Comparison of ENCODE assay signal across 15 cellular contexts in genomic region chr2:121334581-121335293, GRCh38. TPM values are rescaled to one million over a fixed set of nuclear protein-coding genes. Genes with fewer than 3 reads are reported as not detected.
A peak's percentile ranks its signal among the peaks of the same experiment; 100 is the strongest.
DNase-seq lines count a peak whose midpoint lies in the region; ATAC-seq, FAIRE-seq and TF ChIP-seq lines count a peak whose summit lies in the region.
"Had no signal": no experiment of that assay in that cellular context is flagged by ENCODE, and none has a peak within 500 bp of the region (broad histone marks: within the 10 kb centered on the region; RNA-seq: fewer than 3 reads in every experiment).

No MANE protein-coding gene starts in this region.

- dilution Hi-C loops in mammary epithelial cell (cut with HindIII; ENCODE audit: low sequenced_read_pairs): no loop called here

- intact Hi-C loops in pancreas (cut with DNase I): no loop called here
- intact Hi-C loops in upper lobe of right lung (cut with DNase I): no loop called here
- intact Hi-C loops in mammary epithelial cell (cut with micrococcal nuclease): no loop called here

- CTCF ChIA-PET in mammary epithelial cell (lab: Charles Lee; ENCODE audit: low non-redundant PET): no interaction called here

- H3K4me1 ChIP-seq in pancreas: peaks cover 0 to 4% (median 0%) of the 10 kb centered on the region in 3 donors
- peaks cover 11% of the 10 kb centered on the region for H3K4me1 ChIP-seq in upper lobe of right lung
- no peaks in the 10 kb centered on the region for H3K4me1 ChIP-seq in mammary epithelial cell (ENCODE audit: insufficient read depth, low read length)

- 50 to 62% methylated on average over 14 of the region's 14 CpGs for WGBS in pancreas, 2 donors
- 96% methylated on average over 10 of the region's 14 CpGs for WGBS in mammary epithelial cell (ENCODE audit: low coverage, missing lambda C conversion rate)

- H3K4me2 ChIP-seq in mammary epithelial cell (ENCODE audit: insufficient read depth, low read depth, low read length): no peak overlapping the region

- DNase-seq in coronary artery (ENCODE audit: low spot score) (peak; percentile 64), pancreas (peak in 2 of 6 donors; percentile 32 to 48), upper lobe of right lung (no peak), mammary epithelial cell (no peak), foreskin fibroblast (no peak)
- DNase-seq: activated T-cell treated with anti-CD3 and anti-CD28 coated beads, Interleukin-2, amount 50 U/mL, for 4 hours; CD8-positive, alpha-beta T cell; GOT3; midbrain; NCI-H526 treated with DMSO at 0.1 percent for 48 hours; SIG-M5 had no signal

- no peaks in the 10 kb centered on the region for H3K79me2 ChIP-seq in mammary epithelial cell (ENCODE audit: insufficient read depth, low read length)

- no TSS peak for BruUV-seq in mammary epithelial cell (replicated peaks; lab: Mats Ljungman, UMichigan)

- in situ Hi-C loops in mammary epithelial cell (cut with MboI; ENCODE audit: low sequenced_read_pairs in 2 of 2): loop anchor here in 1 of 2 donors (25.0 kb wide), 1 partner anchor 622 kb away; no protein-coding TSS in a partner anchor

- no peak overlapping the region for H3K4me3 ChIP-seq in coronary artery
- no peak overlapping the region for H3K4me3 ChIP-seq in pancreas
- H3K4me3 ChIP-seq in upper lobe of right lung: no peak overlapping the region
- no peak overlapping the region for H3K4me3 ChIP-seq in mammary epithelial cell (replicated peaks in 1 of 3; ENCODE audit: insufficient read depth in 1 of 3, low read depth in 2 of 3, low read length in 3 of 3)
- H3K4me3 ChIP-seq in foreskin fibroblast (ENCODE audit: low read depth in 1 of 2, low read length in 2 of 2): no peak overlapping the region

- H3K27ac ChIP-seq in coronary artery: no peak overlapping the region
- peak overlapping the region in 1 of 4 donors; percentile 29 for H3K27ac ChIP-seq in pancreas
- H3K27ac ChIP-seq in upper lobe of right lung: no peak overlapping the region
- no peak overlapping the region for H3K27ac ChIP-seq in mammary epithelial cell (ENCODE audit: insufficient read depth, low read depth, low read length)
- H3K27ac ChIP-seq: VCaP had no signal

- peak; percentile 9 for ATAC-seq in GM19351 (IDR thresholded peaks at IDR 0.05; ENCODE audit: unreplicated experiment)
- ATAC-seq in HG02623 (IDR thresholded peaks at IDR 0.05; ENCODE audit: unreplicated experiment): peak; percentile 8
- ATAC-seq in pancreas: peak; percentile 28 to 58 (median 48)
- ATAC-seq in upper lobe of right lung: no peak
- ATAC-seq: activated T-cell treated with anti-CD3 and anti-CD28 coated beads, Interleukin-2, amount 50 U/mL, for 4 hours; CD8-positive, alpha-beta T cell; sciatic nerve had no signal

- no peak overlapping the region for H3K9ac ChIP-seq in mammary epithelial cell (ENCODE audit: insufficient read depth, low read length)

- H3K9me3 ChIP-seq in pancreas (no peaks in the 10 kb centered on the region), upper lobe of right lung (no peaks in the 10 kb centered on the region), mammary epithelial cell (replicated peaks; ENCODE audit: insufficient read depth, low read length) (no peaks in the 10 kb centered on the region)

- no peaks in the 10 kb centered on the region for H4K20me1 ChIP-seq in mammary epithelial cell (ENCODE audit: insufficient read depth, low read length)

- no peak for FAIRE-seq in pancreas (lab: Jason Lieb, UNC)

- TF ChIP-seq CTCF in coronary artery (IDR thresholded peaks at IDR 0.05) (no peak), pancreas (IDR thresholded peaks at IDR 0.05) (no peak), upper lobe of right lung (IDR thresholded peaks at IDR 0.05) (no peak), mammary epithelial cell (conservative IDR thresholded peaks at IDR 0.05 in 1 of 2, IDR thresholded peaks at IDR 0.05 in 1 of 2; ENCODE audit: extremely low read depth in 1 of 2, insufficient read depth in 1 of 2, low read depth in 1 of 2, low read length in 2 of 2) (no peak), foreskin fibroblast (IDR thresholded peaks at IDR 0.05; ENCODE audit: low read depth, low read length) (no peak)

- no peaks in the 10 kb centered on the region for H3K27me3 ChIP-seq in pancreas
- H3K27me3 ChIP-seq in upper lobe of right lung: no peaks in the 10 kb centered on the region
- H3K27me3 ChIP-seq in mammary epithelial cell (ENCODE audit: insufficient read depth, low read length): no peaks in the 10 kb centered on the region

- no peak overlapping the region for H2AFZ ChIP-seq in mammary epithelial cell (ENCODE audit: low read depth, low read length)

- H3K36me3 ChIP-seq in pancreas (peaks cover 0 to 6% (median 4%) of the 10 kb centered on the region in 3 donors), upper lobe of right lung (peaks cover 15% of the 10 kb centered on the region), mammary epithelial cell (ENCODE audit: insufficient read depth, low read length) (peaks cover 2% of the 10 kb centered on the region)

RNA-seq across cellular contexts. Expression of gene TFCP2L1, which starts 49.7 kb away (rescaled TPM):
- 1 to 10 TPM; 3.9 to 7.7 (median 4.7) TPM for total RNA-seq in pancreas
- 1 to 10 TPM; 2.0 to 3.9 TPM for polyA plus RNA-seq in pancreas
- total RNA-seq in upper lobe of right lung: 22.0 TPM
- 100 to 1,000 TPM in 1 of 2 donors, 10 to 100 TPM in 1; 50.5 to 174 TPM for total RNA-seq in mammary epithelial cell
- polyA plus RNA-seq in mammary epithelial cell: 62.2 TPM
- polyA minus RNA-seq in mammary epithelial cell: 543 TPM
